In the genomic region with DNA sequence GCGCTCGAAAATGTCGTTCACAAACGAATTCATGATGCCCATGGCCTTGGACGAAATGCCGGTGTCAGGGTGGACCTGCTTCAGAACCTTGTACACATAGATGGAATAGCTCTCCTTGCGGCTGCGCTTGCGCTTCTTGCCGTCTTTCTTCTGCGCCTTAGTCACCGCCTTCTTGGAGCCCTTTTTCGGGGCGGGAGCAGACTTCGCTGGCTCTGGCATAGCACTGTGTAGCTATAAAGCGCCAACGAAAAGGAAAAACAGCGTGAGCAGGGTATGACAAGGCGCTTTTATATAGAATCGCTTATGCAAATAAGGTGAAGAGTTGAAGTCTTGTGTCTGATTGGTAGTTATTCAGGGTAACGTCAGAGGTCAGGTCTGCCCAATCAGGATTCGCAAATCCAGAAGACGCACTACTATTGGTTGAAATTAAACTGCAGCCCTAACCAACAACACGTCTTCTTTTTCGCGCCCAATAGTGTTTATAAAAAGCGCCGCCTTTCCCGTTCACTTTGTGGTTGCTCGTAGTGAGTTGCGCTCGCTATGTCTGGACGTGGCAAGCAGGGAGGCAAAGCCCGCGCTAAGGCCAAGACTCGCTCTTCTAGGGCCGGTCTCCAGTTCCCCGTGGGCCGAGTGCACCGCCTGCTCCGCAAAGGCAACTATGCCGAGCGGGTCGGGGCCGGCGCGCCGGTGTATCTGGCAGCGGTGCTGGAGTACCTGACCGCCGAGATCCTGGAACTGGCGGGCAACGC, we compare ENCODE assay signal across 8 cellular contexts.
DNase-seq lines count a peak whose midpoint lies in the region; ATAC-seq and TF ChIP-seq lines count a peak whose summit lies in the region.

No MANE protein-coding gene starts in this region.

- H3K4me1 Mint-ChIP-seq in activated T-helper 17 cell treated with anti-CD3 and anti-CD28 coated beads, Interleukin-2, amount 50 U/mL, for 72 hours: no peaks in the 10 kb centered on the region
- H3K4me1 Mint-ChIP-seq in nephron progenitor cell: peaks cover 48% of the 10 kb centered on the region
- peaks cover 19% of the 10 kb centered on the region for H3K4me1 Mint-ChIP-seq in stimulated activated naive CD8-positive, alpha-beta T cell treated with anti-CD3 and anti-CD28 coated beads, Interleukin-15, amount 100 ng/mL, for 72 hours

- H3K9me3 Mint-ChIP-seq in activated T-helper 17 cell treated with anti-CD3 and anti-CD28 coated beads, Interleukin-2, amount 50 U/mL, for 72 hours: no peaks in the 10 kb centered on the region
- no peaks in the 10 kb centered on the region for H3K9me3 Mint-ChIP-seq in nephron progenitor cell
- H3K9me3 Mint-ChIP-seq in stimulated activated naive CD8-positive, alpha-beta T cell treated with anti-CD3 and anti-CD28 coated beads, Interleukin-15, amount 100 ng/mL, for 72 hours: no peaks in the 10 kb centered on the region

- no peak overlapping the region for H3K4me3 Mint-ChIP-seq in activated T-helper 17 cell treated with anti-CD3 and anti-CD28 coated beads, Interleukin-2, amount 50 U/mL, for 72 hours
- H3K4me3 Mint-ChIP-seq in nephron progenitor cell: no peak overlapping the region
- no peak overlapping the region for H3K4me3 Mint-ChIP-seq in stimulated activated naive CD8-positive, alpha-beta T cell treated with anti-CD3 and anti-CD28 coated beads, Interleukin-15, amount 100 ng/mL, for 72 hours

- no peaks in the 10 kb centered on the region for H3K36me3 Mint-ChIP-seq in activated T-helper 17 cell treated with anti-CD3 and anti-CD28 coated beads, Interleukin-2, amount 50 U/mL, for 72 hours (ENCODE audit: low read depth)
- H3K36me3 Mint-ChIP-seq in nephron progenitor cell (ENCODE audit: low read depth): no peaks in the 10 kb centered on the region

- no peak overlapping the region for H3K27ac Mint-ChIP-seq in activated T-helper 17 cell treated with anti-CD3 and anti-CD28 coated beads, Interleukin-2, amount 50 U/mL, for 72 hours
- no peak overlapping the region for H3K27ac Mint-ChIP-seq in nephron progenitor cell
- no peak overlapping the region for H3K27ac Mint-ChIP-seq in stimulated activated naive CD8-positive, alpha-beta T cell treated with anti-CD3 and anti-CD28 coated beads, Interleukin-15, amount 100 ng/mL, for 72 hours

- no peaks in the 10 kb centered on the region for H3K27me3 Mint-ChIP-seq in activated T-helper 17 cell treated with anti-CD3 and anti-CD28 coated beads, Interleukin-2, amount 50 U/mL, for 72 hours
- peaks cover 3% of the 10 kb centered on the region for H3K27me3 Mint-ChIP-seq in nephron progenitor cell (ENCODE audit: low read depth, poor library complexity)
- H3K27me3 Mint-ChIP-seq in stimulated activated naive CD8-positive, alpha-beta T cell treated with anti-CD3 and anti-CD28 coated beads, Interleukin-15, amount 100 ng/mL, for 72 hours: no peaks in the 10 kb centered on the region

- peak overlapping the region; percentile 76 for H3K4me3 ChIP-seq in fibroblast of villous mesenchyme (ENCODE audit: low read depth, low read length)

- DNase-seq in Daoy (ENCODE audit: low read depth) (peak; percentile 96), GOT3 (lab: John Stamatoyannopoulos, UW) (peak; percentile 92), LHCN-M2 (ENCODE audit: low read depth) (peak; percentile 98), RKO (ENCODE audit: low spot score) (peak; percentile 100), fibroblast of villous mesenchyme (ENCODE audit: low read depth) (peak; percentile 100), nephron progenitor cell (peak; percentile 79)
- peak; percentile 94 to 97 for DNase-seq in stimulated activated naive CD8-positive, alpha-beta T cell treated with anti-CD3 and anti-CD28 coated beads, Interleukin-15, amount 100 ng/mL, for 72 hours

- TF ChIP-seq CTCF in fibroblast of villous mesenchyme (IDR thresholded peaks at IDR 0.05; ENCODE audit: insufficient read depth, low read depth, low read length) (no peak), nephron progenitor cell (IDR thresholded peaks at IDR 0.05) (no peak)

- peak; percentile 86 for ATAC-seq in activated T-helper 17 cell treated with anti-CD3 and anti-CD28 coated beads, Interleukin-2, amount 50 U/mL, for 72 hours (replicated peaks)
- ATAC-seq in stimulated activated naive CD8-positive, alpha-beta T cell treated with anti-CD3 and anti-CD28 coated beads, Interleukin-15, amount 100 ng/mL, for 72 hours: peak; percentile 81

Comparison
In these comparisons a context has a peak if more than half of its experiments do, and no peak if none do; other contexts are left out.
1. Peak in every context shown above with its lines: DNase-seq, ATAC-seq and H3K4me3 ChIP-seq.